Comparison of ENCODE assay signal across 24 cellular contexts in the genomic region with DNA sequence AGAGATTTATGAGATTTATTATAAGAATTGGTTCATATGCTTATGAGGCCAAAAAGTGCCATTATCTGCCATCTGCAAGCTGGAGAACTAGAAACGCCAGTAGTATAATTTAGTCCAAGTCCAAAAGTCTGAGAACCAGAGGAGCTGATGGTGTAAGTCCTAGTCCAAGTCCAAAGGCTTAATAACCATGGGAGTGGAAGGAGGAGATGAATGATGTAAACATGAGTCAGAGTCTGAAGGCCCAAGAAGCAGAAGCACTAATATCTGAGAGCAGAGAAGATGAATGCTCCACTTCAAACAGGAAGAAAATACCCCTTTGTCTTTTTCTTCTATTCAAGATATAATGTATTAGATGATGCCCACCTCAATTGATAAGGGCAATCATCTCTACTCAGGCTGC.
A peak's percentile ranks its signal among the peaks of the same experiment; 100 is the strongest.
DNase-seq lines count a peak whose midpoint lies in the region; FAIRE-seq and TF ChIP-seq lines count a peak whose summit lies in the region.
"Had no signal": no experiment of that assay in that cellular context is flagged by ENCODE, and none has a peak within 500 bp of the region (broad histone marks: within the 10 kb centered on the region; RNA-seq: fewer than 3 reads in every experiment).

No MANE protein-coding gene starts in this region.

- H3K4me3 ChIP-seq in fibroblast of pulmonary artery (replicated peaks; ENCODE audit: low read depth, low read length): no peak overlapping the region
- H3K4me3 ChIP-seq: A549, HAP-1, skin epidermis, upper lobe of left lung had no signal

- H3K27ac ChIP-seq in caudate nucleus (ENCODE audit: low read depth, low read length): no peak overlapping the region
- H3K27ac ChIP-seq: A549, skin epidermis, upper lobe of left lung had no signal

- peak; percentile 55 for FAIRE-seq in H54 (lab: Jason Lieb, UNC)
- FAIRE-seq: A549, GM12892 had no signal

- TF ChIP-seq CTCF in fibroblast of pulmonary artery (IDR thresholded peaks at IDR 0.05; ENCODE audit: low read length, missing control alignments): no peak

- no peak for TF ChIP-seq POLR2A in H54 (IDR thresholded peaks at IDR 0.05; ENCODE audit: low read depth, low read length)

- peak; percentile 40 for DNase-seq in A172 (ENCODE audit: low spot score)
- no peak for DNase-seq in H54 (ENCODE audit: insufficient read length, low spot score)
- peak; percentile 81 for DNase-seq in RPMI7951 (ENCODE audit: low read depth)
- DNase-seq in fibroblast of pulmonary artery (ENCODE audit: low read depth): peak; percentile 10
- no peak for DNase-seq in DMS153 (lab: John Stamatoyannopoulos, UW)
- DNase-seq in caudate nucleus (lab: John Stamatoyannopoulos, UW): no peak
- no peak for DNase-seq in NCI-H1417 treated with DMSO at 0.1 percent for 48 hours (lab: John Stamatoyannopoulos, UW)
- DNase-seq in HPDE6-E6E7 (ENCODE audit: extremely low spot score): no peak
- DNase-seq: activated naive CD4-positive, alpha-beta T cell treated with anti-CD3 and anti-CD28 coated beads for 36 hours; amniotic stem cell; BE2C; COR-L47; DMS79; foreskin melanocyte; MM.1S; naive B cell; NCI-H1694; NCI-H2171 treated with DMSO at 0.1 percent for 48 hours; nucleus accumbens; upper lobe of left lung had no signal

Comparison
In these comparisons a context has a peak if more than half of its experiments do, and no peak if none do; other contexts are left out.
1. DNase-seq: peak in A172 (single experiment), RPMI7951 (single experiment) and fibroblast of pulmonary artery (single experiment); none in H54 (single experiment), DMS153 (single experiment), caudate nucleus (0 of 61), NCI-H1417 treated with DMSO at 0.1 percent for 48 hours (single experiment) and HPDE6-E6E7 (single experiment).